1 cellular context compared by ENCODE assay signal in genomic region chrX:72270316-72270866, GRCh38.
TF ChIP-seq lines count a peak whose summit lies in the region.

No MANE protein-coding gene starts in this region.

TF ChIP-seq in SK-N-SH, 30 proteins besides CTCF, POLR2A, EP300 and RAD21 (continued from another document):
- TF ChIP-seq REST (IDR thresholded peaks at IDR 0.05; ENCODE audit: low read depth, low read length), result no peak
- no peak for TF ChIP-seq PBX3 (IDR thresholded peaks at IDR 0.05)
- no peak for TF ChIP-seq IRF3 (IDR thresholded peaks at IDR 0.05; ENCODE audit: low read depth, low read length)
- no peak for TF ChIP-seq MAX (IDR thresholded peaks at IDR 0.05; ENCODE audit: low read depth)
- no peak for TF ChIP-seq YY1 (IDR thresholded peaks at IDR 0.05; ENCODE audit: low read depth)
- TF ChIP-seq TCF12 (IDR thresholded peaks at IDR 0.05), result no peak
- TF ChIP-seq GABPA (IDR thresholded peaks at IDR 0.05; ENCODE audit: low read depth), result no peak
- TF ChIP-seq TAF1 (IDR thresholded peaks at IDR 0.05; ENCODE audit: borderline replicate concordance, low read depth, low read length), result no peak
- TF ChIP-seq TEAD4 (IDR thresholded peaks at IDR 0.05; ENCODE audit: borderline replicate concordance, insufficient read depth), result no peak
- no peak for TF ChIP-seq RFX5 (IDR thresholded peaks at IDR 0.05; ENCODE audit: low read length)
- no peak for TF ChIP-seq FOXJ3 (CRISPR knock-in tag; IDR thresholded peaks at IDR 0.05)
